In the genomic region with DNA sequence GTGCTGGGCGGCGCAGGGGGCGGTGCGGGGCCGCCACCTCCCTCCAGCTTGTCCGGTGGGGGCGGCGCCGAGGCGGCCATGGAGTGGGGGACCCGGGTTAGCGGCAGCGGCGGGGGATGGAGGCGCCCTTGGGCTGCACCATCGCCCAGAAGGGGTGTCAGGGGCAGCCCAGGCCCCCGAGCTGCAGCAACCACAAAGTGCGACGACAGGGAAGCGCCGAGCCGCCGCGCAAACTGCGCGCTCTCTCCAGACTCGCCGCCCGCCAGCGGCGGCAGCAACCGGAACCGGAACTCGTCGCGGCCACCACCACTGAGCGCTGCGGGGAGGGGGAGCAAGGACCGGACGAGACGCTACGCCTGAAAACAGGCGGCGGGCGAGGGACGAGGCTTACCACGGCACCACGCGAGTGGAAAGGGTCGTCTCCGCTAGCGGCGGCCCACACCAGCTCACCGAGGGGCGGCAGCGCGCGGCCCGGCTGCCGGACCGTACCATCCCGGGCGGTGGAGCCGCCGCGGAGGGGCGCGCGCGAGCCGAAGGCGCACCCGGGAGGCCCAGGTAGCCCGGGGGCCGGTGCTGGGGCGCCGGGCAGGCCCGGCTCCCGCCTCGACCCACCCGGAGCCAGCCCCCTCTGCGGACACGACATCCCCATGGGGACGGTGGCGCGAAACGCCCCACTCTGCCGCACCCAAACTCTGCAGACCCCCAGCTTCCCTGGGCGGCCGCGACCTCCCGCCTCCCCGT, we compare ENCODE assay signal across 1 cellular context.
A peak's percentile ranks its signal among the peaks of the same experiment; 100 is the strongest.
TF ChIP-seq lines count a peak whose summit lies in the region.

TSS of gene PYGO2 (minus strand) at position 286 of the 741 bp plus-strand sequence. CDS start at position 80, 206 bp downstream.

TF ChIP-seq in GM12878, 131 proteins besides CTCF, POLR2A, EP300 and RAD21 (continued from another document and continues in another):
- TF ChIP-seq ATF7 (IDR thresholded peaks at IDR 0.05; ENCODE audit: low read depth) = peak; percentile 93
- TF ChIP-seq SMARCA5 (IDR thresholded peaks at IDR 0.05) = peak; percentile 98
- TF ChIP-seq, protein P1, sequence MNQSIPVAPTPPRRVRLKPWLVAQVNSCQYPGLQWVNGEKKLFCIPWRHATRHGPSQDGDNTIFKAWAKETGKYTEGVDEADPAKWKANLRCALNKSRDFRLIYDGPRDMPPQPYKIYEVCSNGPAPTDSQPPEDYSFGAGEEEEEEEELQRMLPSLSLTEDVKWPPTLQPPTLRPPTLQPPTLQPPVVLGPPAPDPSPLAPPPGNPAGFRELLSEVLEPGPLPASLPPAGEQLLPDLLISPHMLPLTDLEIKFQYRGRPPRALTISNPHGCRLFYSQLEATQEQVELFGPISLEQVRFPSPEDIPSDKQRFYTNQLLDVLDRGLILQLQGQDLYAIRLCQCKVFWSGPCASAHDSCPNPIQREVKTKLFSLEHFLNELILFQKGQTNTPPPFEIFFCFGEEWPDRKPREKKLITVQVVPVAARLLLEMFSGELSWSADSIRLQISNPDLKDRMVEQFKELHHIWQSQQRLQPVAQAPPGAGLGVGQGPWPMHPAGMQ (IDR thresholded peaks at IDR 0.05; ENCODE audit: borderline replicate concordance) = no peak
- TF ChIP-seq SIX5 (IDR thresholded peaks at IDR 0.05; ENCODE audit: low read depth, low read length, severe bottlenecking) = peak; percentile 41
- TF ChIP-seq DPF2 (IDR thresholded peaks at IDR 0.05) = peak; percentile 89
- peak; percentile 92 to 99 for TF ChIP-seq BHLHE40 (IDR thresholded peaks at IDR 0.05; ENCODE audit: borderline replicate concordance in 1 of 2, low read depth in 2 of 2, low read length in 1 of 2)
- 0 out of 2 replicates have a peak, but pooled peaks have one; percentile 29 for TF ChIP-seq E2F4 (IDR thresholded peaks at IDR 0.05; ENCODE audit: low read depth, low read length)
- peak; percentile 52; the same call in 1 of the 2 replicates for TF ChIP-seq CBFB (IDR thresholded peaks at IDR 0.05; ENCODE audit: low read depth)
- TF ChIP-seq ZNF274 (IDR thresholded peaks at IDR 0.05; ENCODE audit: insufficient read depth, insufficient read length) = no peak
- peak; percentile 94; the same call in 1 of the 2 replicates for TF ChIP-seq POLR2AphosphoS2 (IDR thresholded peaks at IDR 0.05; ENCODE audit: low read depth, low read length)
- TF ChIP-seq FOXK2 (IDR thresholded peaks at IDR 0.05) = peak; percentile 97
- TF ChIP-seq POU2F2 (IDR thresholded peaks at IDR 0.05; ENCODE audit: borderline replicate concordance, low read depth, low read length) = 0 out of 3 replicates have a peak, but pooled peaks have one; percentile 24
- TF ChIP-seq, protein P2, sequence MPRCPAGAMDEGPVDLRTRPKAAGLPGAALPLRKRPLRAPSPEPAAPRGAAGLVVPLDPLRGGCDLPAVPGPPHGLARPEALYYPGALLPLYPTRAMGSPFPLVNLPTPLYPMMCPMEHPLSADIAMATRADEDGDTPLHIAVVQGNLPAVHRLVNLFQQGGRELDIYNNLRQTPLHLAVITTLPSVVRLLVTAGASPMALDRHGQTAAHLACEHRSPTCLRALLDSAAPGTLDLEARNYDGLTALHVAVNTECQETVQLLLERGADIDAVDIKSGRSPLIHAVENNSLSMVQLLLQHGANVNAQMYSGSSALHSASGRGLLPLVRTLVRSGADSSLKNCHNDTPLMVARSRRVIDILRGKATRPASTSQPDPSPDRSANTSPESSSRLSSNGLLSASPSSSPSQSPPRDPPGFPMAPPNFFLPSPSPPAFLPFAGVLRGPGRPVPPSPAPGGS (IDR thresholded peaks at IDR 0.05; ENCODE audit: borderline replicate concordance, insufficient read depth, low read depth, low read length, poor library complexity, severe bottlenecking) = peak; percentile 60
- peak; percentile 47; the same call in 1 of the 2 replicates for TF ChIP-seq RUNX3 (IDR thresholded peaks at IDR 0.05; ENCODE audit: low read length)
- TF ChIP-seq ZNF217 (IDR thresholded peaks at IDR 0.05) = peak; percentile 78
- no peak for TF ChIP-seq SREBF2 (IDR thresholded peaks at IDR 0.05; ENCODE audit: low read length)
- TF ChIP-seq MXI1 (IDR thresholded peaks at IDR 0.05; ENCODE audit: low read depth, low read length) = peak; percentile 61
- no peak; the same call in 1 of the 2 replicates for TF ChIP-seq MTA3 (IDR thresholded peaks at IDR 0.05; ENCODE audit: borderline replicate concordance, low read length)
- TF ChIP-seq, protein P3, sequence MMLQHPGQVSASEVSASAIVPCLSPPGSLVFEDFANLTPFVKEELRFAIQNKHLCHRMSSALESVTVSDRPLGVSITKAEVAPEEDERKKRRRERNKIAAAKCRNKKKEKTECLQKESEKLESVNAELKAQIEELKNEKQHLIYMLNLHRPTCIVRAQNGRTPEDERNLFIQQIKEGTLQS (IDR thresholded peaks at IDR 0.05; ENCODE audit: borderline replicate concordance, extremely low read depth, low read depth, low read length) = no peak
- peak; percentile 94; the same call in 1 of the 2 replicates for TF ChIP-seq RB1 (IDR thresholded peaks at IDR 0.05; ENCODE audit: borderline replicate concordance)
- TF ChIP-seq CHD2 (IDR thresholded peaks at IDR 0.05; ENCODE audit: borderline replicate concordance, low read depth, low read length) = 0 out of 2 replicates have a peak, but pooled peaks have one; percentile 9
- 0 out of 2 replicates have a peak, but pooled peaks have one; percentile 42 for TF ChIP-seq STAT1 (conservative IDR thresholded peaks at IDR 0.05)
- TF ChIP-seq NFIC (IDR thresholded peaks at IDR 0.05; ENCODE audit: low read depth, low read length) = no peak
- TF ChIP-seq, protein P4, sequence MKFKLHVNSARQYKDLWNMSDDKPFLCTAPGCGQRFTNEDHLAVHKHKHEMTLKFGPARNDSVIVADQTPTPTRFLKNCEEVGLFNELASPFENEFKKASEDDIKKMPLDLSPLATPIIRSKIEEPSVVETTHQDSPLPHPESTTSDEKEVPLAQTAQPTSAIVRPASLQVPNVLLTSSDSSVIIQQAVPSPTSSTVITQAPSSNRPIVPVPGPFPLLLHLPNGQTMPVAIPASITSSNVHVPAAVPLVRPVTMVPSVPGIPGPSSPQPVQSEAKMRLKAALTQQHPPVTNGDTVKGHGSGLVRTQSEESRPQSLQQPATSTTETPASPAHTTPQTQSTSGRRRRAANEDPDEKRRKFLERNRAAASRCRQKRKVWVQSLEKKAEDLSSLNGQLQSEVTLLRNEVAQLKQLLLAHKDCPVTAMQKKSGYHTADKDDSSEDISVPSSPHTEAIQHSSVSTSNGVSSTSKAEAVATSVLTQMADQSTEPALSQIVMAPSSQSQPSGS (IDR thresholded peaks at IDR 0.05; ENCODE audit: low read length) = no peak
- TF ChIP-seq SREBF1 (IDR thresholded peaks at IDR 0.05; ENCODE audit: low read length) = peak; percentile 87
- TF ChIP-seq GABPA (IDR thresholded peaks at IDR 0.05; ENCODE audit: low read depth) = peak; percentile 85
- TF ChIP-seq KLF5 (IDR thresholded peaks at IDR 0.05; ENCODE audit: partially characterized antibody) = peak; percentile 98
- peak in 1 of 2 experiments; percentile 30; a peak in 1 of 4 replicates for TF ChIP-seq SRF (IDR thresholded peaks at IDR 0.05; ENCODE audit: low read depth in 2 of 2, low read length in 2 of 2)
- TF ChIP-seq JUNB (IDR thresholded peaks at IDR 0.05) = no peak
- no peak for TF ChIP-seq PKNOX1 (IDR thresholded peaks at IDR 0.05)
- TF ChIP-seq SPI1 (IDR thresholded peaks at IDR 0.05; ENCODE audit: borderline replicate concordance, insufficient read depth, low read depth, low read length) = no peak
- TF ChIP-seq IKZF1 (conservative IDR thresholded peaks at IDR 0.05) = peak; percentile 86
- no peak for TF ChIP-seq KDM1A (IDR thresholded peaks at IDR 0.05; ENCODE audit: borderline replicate concordance)
- no peak for TF ChIP-seq BMI1 (IDR thresholded peaks at IDR 0.05; ENCODE audit: borderline replicate concordance)
- TF ChIP-seq EGR1 (IDR thresholded peaks at IDR 0.05; ENCODE audit: borderline replicate concordance in 1 of 2, low read depth in 2 of 2, low read length in 2 of 2) = peak in 1 of 2 experiments; percentile 46; a peak in 1 of 3 replicates
- TF ChIP-seq SMAD1 (IDR thresholded peaks at IDR 0.05; ENCODE audit: low read depth, partially characterized antibody) = no peak
- TF ChIP-seq PML (IDR thresholded peaks at IDR 0.05; ENCODE audit: low read length) = peak; percentile 77; the same call in 1 of the 2 replicates
- no peak for TF ChIP-seq EZH2 (IDR thresholded peaks at IDR 0.05; ENCODE audit: borderline replicate concordance, control insufficient read depth, low read depth, low read length)
- peak; percentile 93 for TF ChIP-seq ZNF207 (IDR thresholded peaks at IDR 0.05; ENCODE audit: borderline replicate concordance)
- TF ChIP-seq, protein P5, sequence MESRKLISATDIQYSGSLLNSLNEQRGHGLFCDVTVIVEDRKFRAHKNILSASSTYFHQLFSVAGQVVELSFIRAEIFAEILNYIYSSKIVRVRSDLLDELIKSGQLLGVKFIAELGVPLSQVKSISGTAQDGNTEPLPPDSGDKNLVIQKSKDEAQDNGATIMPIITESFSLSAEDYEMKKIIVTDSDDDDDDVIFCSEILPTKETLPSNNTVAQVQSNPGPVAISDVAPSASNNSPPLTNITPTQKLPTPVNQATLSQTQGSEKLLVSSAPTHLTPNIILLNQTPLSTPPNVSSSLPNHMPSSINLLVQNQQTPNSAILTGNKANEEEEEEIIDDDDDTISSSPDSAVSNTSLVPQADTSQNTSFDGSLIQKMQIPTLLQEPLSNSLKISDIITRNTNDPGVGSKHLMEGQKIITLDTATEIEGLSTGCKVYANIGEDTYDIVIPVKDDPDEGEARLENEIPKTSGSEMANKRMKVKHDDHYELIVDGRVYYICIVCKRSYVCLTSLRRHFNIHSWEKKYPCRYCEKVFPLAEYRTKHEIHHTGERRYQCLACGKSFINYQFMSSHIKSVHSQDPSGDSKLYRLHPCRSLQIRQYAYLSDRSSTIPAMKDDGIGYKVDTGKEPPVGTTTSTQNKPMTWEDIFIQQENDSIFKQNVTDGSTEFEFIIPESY (IDR thresholded peaks at IDR 0.05) = no peak
- peak; percentile 60; the same call in 1 of the 2 replicates for TF ChIP-seq ASH2L (IDR thresholded peaks at IDR 0.05; ENCODE audit: borderline replicate concordance, low read depth)
- peak; percentile 48; the same call in 1 of the 2 replicates for TF ChIP-seq CREB1 (IDR thresholded peaks at IDR 0.05; ENCODE audit: low read depth)
- no peak for TF ChIP-seq SUPT20H (IDR thresholded peaks at IDR 0.05; ENCODE audit: borderline replicate concordance, control insufficient read depth, low read depth, low read length)
- no peak for TF ChIP-seq NFXL1 (IDR thresholded peaks at IDR 0.05; ENCODE audit: borderline replicate concordance)
- TF ChIP-seq, protein P6, sequence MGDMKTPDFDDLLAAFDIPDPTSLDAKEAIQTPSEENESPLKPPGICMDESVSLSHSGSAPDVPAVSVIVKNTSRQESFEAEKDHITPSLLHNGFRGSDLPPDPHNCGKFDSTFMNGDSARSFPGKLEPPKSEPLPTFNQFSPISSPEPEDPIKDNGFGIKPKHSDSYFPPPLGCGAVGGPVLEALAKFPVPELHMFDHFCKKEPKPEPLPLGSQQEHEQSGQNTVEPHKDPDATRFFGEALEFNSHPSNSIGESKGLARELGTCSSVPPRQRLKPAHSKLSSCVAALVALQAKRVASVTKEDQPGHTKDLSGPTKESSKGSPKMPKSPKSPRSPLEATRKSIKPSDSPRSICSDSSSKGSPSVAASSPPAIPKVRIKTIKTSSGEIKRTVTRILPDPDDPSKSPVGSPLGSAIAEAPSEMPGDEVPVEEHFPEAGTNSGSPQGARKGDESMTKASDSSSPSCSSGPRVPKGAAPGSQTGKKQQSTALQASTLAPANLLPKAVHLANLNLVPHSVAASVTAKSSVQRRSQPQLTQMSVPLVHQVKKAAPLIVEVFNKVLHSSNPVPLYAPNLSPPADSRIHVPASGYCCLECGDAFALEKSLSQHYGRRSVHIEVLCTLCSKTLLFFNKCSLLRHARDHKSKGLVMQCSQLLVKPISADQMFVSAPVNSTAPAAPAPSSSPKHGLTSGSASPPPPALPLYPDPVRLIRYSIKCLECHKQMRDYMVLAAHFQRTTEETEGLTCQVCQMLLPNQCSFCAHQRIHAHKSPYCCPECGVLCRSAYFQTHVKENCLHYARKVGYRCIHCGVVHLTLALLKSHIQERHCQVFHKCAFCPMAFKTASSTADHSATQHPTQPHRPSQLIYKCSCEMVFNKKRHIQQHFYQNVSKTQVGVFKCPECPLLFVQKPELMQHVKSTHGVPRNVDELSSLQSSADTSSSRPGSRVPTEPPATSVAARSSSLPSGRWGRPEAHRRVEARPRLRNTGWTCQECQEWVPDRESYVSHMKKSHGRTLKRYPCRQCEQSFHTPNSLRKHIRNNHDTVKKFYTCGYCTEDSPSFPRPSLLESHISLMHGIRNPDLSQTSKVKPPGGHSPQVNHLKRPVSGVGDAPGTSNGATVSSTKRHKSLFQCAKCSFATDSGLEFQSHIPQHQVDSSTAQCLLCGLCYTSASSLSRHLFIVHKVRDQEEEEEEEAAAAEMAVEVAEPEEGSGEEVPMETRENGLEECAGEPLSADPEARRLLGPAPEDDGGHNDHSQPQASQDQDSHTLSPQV (IDR thresholded peaks at IDR 0.05) = peak; percentile 89
